Comparison of ENCODE assay signal across 12 cellular contexts in the genomic region with DNA sequence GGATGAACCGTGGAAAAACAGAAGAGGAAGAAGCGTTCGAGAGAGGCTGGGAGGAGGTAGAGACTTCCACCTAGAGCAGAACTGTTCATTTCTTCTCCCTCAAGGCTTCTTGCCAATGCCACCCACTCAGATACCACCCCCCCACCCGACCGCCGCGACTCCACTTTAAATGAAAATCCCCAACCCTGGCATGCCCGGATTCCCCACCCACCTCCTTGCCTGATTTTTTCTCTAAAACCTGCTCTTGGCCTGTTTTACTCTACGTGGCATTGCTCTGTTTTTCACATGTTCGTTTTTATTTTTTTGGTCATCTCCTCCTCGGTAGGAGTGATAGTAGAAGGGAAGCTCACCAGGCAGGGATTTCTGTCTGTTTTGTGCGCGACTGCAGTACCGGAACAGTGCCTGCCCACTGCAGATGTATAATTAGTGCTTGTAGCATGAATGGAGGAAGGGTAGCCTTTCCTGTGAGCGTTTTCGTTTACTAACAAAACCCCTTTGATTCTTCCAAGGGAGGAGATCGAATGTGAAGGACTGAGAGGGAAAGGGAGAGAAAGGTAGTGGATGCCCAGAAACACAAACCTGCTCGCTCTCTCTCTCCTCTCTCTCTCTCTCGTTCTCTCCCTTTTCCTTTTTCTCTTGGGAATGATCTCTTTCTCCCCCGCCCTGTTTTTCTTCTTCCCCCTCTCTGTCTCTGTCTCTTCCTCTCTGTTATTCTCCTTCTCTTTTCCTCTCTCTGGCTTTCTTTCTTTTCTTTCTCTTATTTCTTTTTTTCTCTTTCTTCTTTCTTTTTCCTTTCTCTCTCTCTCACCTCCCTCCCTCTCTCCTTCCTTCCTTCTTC. TPM values are rescaled to one million over a fixed set of nuclear protein-coding genes. Genes with fewer than 3 reads are reported as not detected.
A peak's percentile ranks its signal among the peaks of the same experiment; 100 is the strongest.
DNase-seq lines count a peak whose midpoint lies in the region; ATAC-seq and TF ChIP-seq lines count a peak whose summit lies in the region.
"Had no signal": no experiment of that assay in that cellular context is flagged by ENCODE, and none has a peak within 500 bp of the region (broad histone marks: within the 10 kb centered on the region; RNA-seq: fewer than 3 reads in every experiment).

No MANE protein-coding gene starts in this region.

- no peak overlapping the region for H3K27ac ChIP-seq in CD4-positive, CD25-positive, alpha-beta regulatory T cell (ENCODE audit: insufficient read depth, low read length, poor library complexity, severe bottlenecking)
- no peak overlapping the region for H3K27ac ChIP-seq in iPS-18a (ENCODE audit: low read length)
- H3K27ac ChIP-seq: right lobe of liver had no signal

- H3K9me3 ChIP-seq in CD4-positive, CD25-positive, alpha-beta regulatory T cell (ENCODE audit: control insufficient read depth in 2 of 2, low read length in 2 of 2), result no peaks in the 10 kb centered on the region
- no peaks in the 10 kb centered on the region for H3K9me3 ChIP-seq in T-helper 17 cell (ENCODE audit: control insufficient read depth, low read length, poor library complexity, severe bottlenecking)
- H3K9me3 ChIP-seq in iPS-18a (ENCODE audit: control insufficient read depth, low read depth, low read length), result no peaks in the 10 kb centered on the region
- H3K9me3 ChIP-seq: right lobe of liver had no signal

- peaks cover 47% of the 10 kb centered on the region for H3K27me3 Mint-ChIP-seq in CD4-positive, CD25-positive, alpha-beta regulatory T cell
- H3K27me3 Mint-ChIP-seq in T-helper 17 cell, result peaks cover 66% of the 10 kb centered on the region

- H3K36me3 Mint-ChIP-seq in CD4-positive, CD25-positive, alpha-beta regulatory T cell, result no peaks in the 10 kb centered on the region
- H3K36me3 Mint-ChIP-seq in T-helper 17 cell (ENCODE audit: low read depth), result peaks cover 9% of the 10 kb centered on the region

- H3K27me3 ChIP-seq in CD4-positive, CD25-positive, alpha-beta regulatory T cell (ENCODE audit: control insufficient read depth, insufficient read depth, low read length), result peaks cover 9% of the 10 kb centered on the region
- H3K27me3 ChIP-seq in iPS-18a (ENCODE audit: control insufficient read depth, insufficient read depth, low read length), result peaks cover 73% of the 10 kb centered on the region

- peaks cover 55% of the 10 kb centered on the region for H3K4me1 ChIP-seq in CD4-positive, CD25-positive, alpha-beta regulatory T cell (ENCODE audit: control insufficient read depth, insufficient read depth, low read length, poor library complexity, severe bottlenecking)
- H3K4me1 ChIP-seq in iPS-18a (ENCODE audit: control insufficient read depth, low read depth, low read length), result peaks cover 19% of the 10 kb centered on the region
- H3K4me1 ChIP-seq: right lobe of liver had no signal

- no peak overlapping the region for H3K9ac ChIP-seq in iPS-18a (ENCODE audit: low read length)

- peak overlapping the region; percentile 57 for H3K4me3 ChIP-seq in CD4-positive, CD25-positive, alpha-beta regulatory T cell (ENCODE audit: low read depth, low read length)
- peak overlapping the region; percentile 14 for H3K4me3 ChIP-seq in iPS-18a (ENCODE audit: low read length)
- H3K4me3 ChIP-seq: right lobe of liver had no signal

- TF ChIP-seq POLR2A in GM15510 (IDR thresholded peaks at IDR 0.05; ENCODE audit: borderline replicate concordance, extremely low read depth, insufficient read length), result peak; percentile 25

- H3K36me3 ChIP-seq in CD4-positive, CD25-positive, alpha-beta regulatory T cell (ENCODE audit: control insufficient read depth, insufficient read depth, low read length), result no peaks in the 10 kb centered on the region
- no peaks in the 10 kb centered on the region for H3K36me3 ChIP-seq in iPS-18a (ENCODE audit: control insufficient read depth, low read depth, low read length)
- H3K36me3 ChIP-seq: right lobe of liver had no signal

- DNase-seq in CD4-positive, CD25-positive, alpha-beta regulatory T cell, result peak in 1 of 3 donors; percentile 39
- DNase-seq in T-helper 17 cell, result no peak
- DNase-seq in nucleus accumbens (lab: John Stamatoyannopoulos, UW), result no peak
- no peak for DNase-seq in middle frontal gyrus (ENCODE audit: extremely low spot score, low spot score)
- no peak for DNase-seq in COLO829 (ENCODE audit: low spot score)
- no peak for DNase-seq in occipital lobe (lab: John Stamatoyannopoulos, UW)
- DNase-seq: activated effector memory CD4-positive, alpha-beta T cell treated with anti-CD3 and anti-CD28 coated beads, Interleukin-2, amount 50 U/mL, for 16 hours; NCI-H1092 treated with DMSO at 0.1 percent for 48 hours; right lobe of liver had no signal

- peak overlapping the region in 2 of 3 donors; percentile 10 to 39 for H3K27ac Mint-ChIP-seq in CD4-positive, CD25-positive, alpha-beta regulatory T cell
- H3K27ac Mint-ChIP-seq in T-helper 17 cell, result peak overlapping the region; percentile 87

- ATAC-seq in CD4-positive, CD25-positive, alpha-beta regulatory T cell (ENCODE audit: low read depth in 2 of 2), result no peak
- no peak for ATAC-seq in T-helper 17 cell
- ATAC-seq: right lobe of liver, Right ventricle myocardium inferior had no signal

- peaks cover 7 to 61% (median 30%) of the 10 kb centered on the region in 4 donors for H3K4me1 Mint-ChIP-seq in CD4-positive, CD25-positive, alpha-beta regulatory T cell
- peaks cover 47% of the 10 kb centered on the region for H3K4me1 Mint-ChIP-seq in T-helper 17 cell

- H3K4me3 Mint-ChIP-seq in CD4-positive, CD25-positive, alpha-beta regulatory T cell, result peak overlapping the region; percentile 84 to 93 (median 90)
- H3K4me3 Mint-ChIP-seq in T-helper 17 cell, result peak overlapping the region; percentile 97

- peaks cover 0 to 4% (median 0%) of the 10 kb centered on the region in 7 donors for H3K9me3 Mint-ChIP-seq in CD4-positive, CD25-positive, alpha-beta regulatory T cell

RNA-seq across cellular contexts. Expression of a gene that starts 2.2 kb away (rescaled TPM):
- total RNA-seq in CD4-positive, CD25-positive, alpha-beta regulatory T cell, result 24.3 TPM
- polyA plus RNA-seq in CD4-positive, CD25-positive, alpha-beta regulatory T cell, result 10 to 100 TPM; 10.0 to 27.2 (median 17.7) TPM
- total RNA-seq in T-helper 17 cell (1 to 10 TPM; 3.0 to 4.5 TPM), occipital lobe (not detected)
- total RNA-seq: right lobe of liver, Right ventricle myocardium inferior had no signal

RNA-seq across cellular contexts. Expression of a gene that starts 57.9 kb away (rescaled TPM):
- 4.5 TPM for total RNA-seq in CD4-positive, CD25-positive, alpha-beta regulatory T cell
- 1 to 10 TPM in 1 of 4 donors, under 1 TPM in 3; 0.38 to 2.6 (median 0.50) TPM for polyA plus RNA-seq in CD4-positive, CD25-positive, alpha-beta regulatory T cell
- total RNA-seq in T-helper 17 cell (1 to 10 TPM; 2.2 to 3.3 TPM), occipital lobe (2.2 TPM)
